In genomic region chr1:40530735-40531380, GRCh38 we compare ENCODE assay signal across 8 cellular contexts. TPM values are rescaled to one million over a fixed set of nuclear protein-coding genes. Genes with fewer than 3 reads are reported as not detected.
DNase-seq lines count a peak whose midpoint lies in the region; ATAC-seq and TF ChIP-seq lines count a peak whose summit lies in the region.

No MANE protein-coding gene starts in this region.

- peaks cover 15% of the 10 kb centered on the region for H3F3A ChIP-seq in GM23248 (ENCODE audit: insufficient read depth)

- 43 to 45% methylated on average over 5 of the region's 5 CpGs for WGBS in GM23248 (ENCODE audit: low coverage in 1 of 2, low lambda C conversion rate in 2 of 2, missing lambda C conversion rate in 2 of 2), 2 experiments

- peak overlapping the region; percentile 98 for H3K4me2 ChIP-seq in GM23248 (ENCODE audit: unreplicated experiment)

- H3K27ac Mint-ChIP-seq in progenitor cell of endocrine pancreas: peak overlapping the region; percentile 96

- H4K20me1 ChIP-seq in GM23248 (ENCODE audit: insufficient read depth): no peaks in the 10 kb centered on the region

- 0 out of 2 replicates have a peak, but pooled peaks cover 11% of the 10 kb centered on the region for H3K4me1 ChIP-seq in GM23248 (ENCODE audit: insufficient read depth)

- TF ChIP-seq CTCF in fibroblast of villous mesenchyme (IDR thresholded peaks at IDR 0.05; ENCODE audit: insufficient read depth, low read depth, low read length) (no peak), progenitor cell of endocrine pancreas (IDR thresholded peaks at IDR 0.05; ENCODE audit: unreplicated experiment) (no peak)

- H3K27me3 Mint-ChIP-seq in progenitor cell of endocrine pancreas: peaks cover 3% of the 10 kb centered on the region

- no peaks in the 10 kb centered on the region for H3K9me2 ChIP-seq in GM23248 (ENCODE audit: insufficient read depth)

- peaks cover 12% of the 10 kb centered on the region for H3K9me3 Mint-ChIP-seq in progenitor cell of endocrine pancreas (ENCODE audit: low read depth)

- H3K4me3 Mint-ChIP-seq in progenitor cell of endocrine pancreas (ENCODE audit: low read depth): peak overlapping the region; percentile 91

- in situ Hi-C loops in GM23248 (cut with MboI): no loop called here

- H3K79me2 ChIP-seq in GM23248 (ENCODE audit: insufficient read depth): no peaks in the 10 kb centered on the region

- H3K36me3 ChIP-seq in GM23248 (ENCODE audit: low read depth): no peaks in the 10 kb centered on the region

- no peaks in the 10 kb centered on the region for H3K27me3 ChIP-seq in GM23248 (replicated peaks; ENCODE audit: insufficient read depth)

- H3K4me1 Mint-ChIP-seq in progenitor cell of endocrine pancreas (ENCODE audit: low read depth): peaks cover 19% of the 10 kb centered on the region

- peak overlapping the region; percentile 82 for H3K9ac ChIP-seq in GM23248

- H3K4me3 ChIP-seq in GM23248 (peak overlapping the region; percentile 98), fibroblast of villous mesenchyme (ENCODE audit: low read depth, low read length) (peak overlapping the region; percentile 79)

- peak overlapping the region; percentile 100 for H2AFZ ChIP-seq in GM23248

- ATAC-seq in activated CD4-positive, CD25-positive, alpha-beta regulatory T cell treated with anti-CD3 and anti-CD28 coated beads, Interleukin-2, amount 50 U/mL, for 24 hours: no peak
- no peak for ATAC-seq in GM21528 (IDR thresholded peaks at IDR 0.05; ENCODE audit: low FRiP score, unreplicated experiment)

- peak; percentile 36 for DNase-seq in CD1c-positive myeloid dendritic cell (ENCODE audit: extremely low spot score)
- DNase-seq in GM23248: peak; percentile 49
- peak; percentile 1 for DNase-seq in SW480 (ENCODE audit: low spot score)
- DNase-seq in fibroblast of villous mesenchyme (ENCODE audit: low read depth): no peak
- no peak for DNase-seq in progenitor cell of endocrine pancreas (ENCODE audit: low spot score, unreplicated experiment)
- DNase-seq in stimulated activated CD4-positive, alpha-beta T cell treated with anti-CD3 and anti-CD28 coated beads, Interleukin-4, amount 100 ng/mL, for 1 hour: no peak

- H3K36me3 Mint-ChIP-seq in progenitor cell of endocrine pancreas (ENCODE audit: insufficient read depth): peaks cover 3% of the 10 kb centered on the region

- no peaks in the 10 kb centered on the region for H3K9me3 ChIP-seq in GM23248 (ENCODE audit: low read depth)

- peak overlapping the region; percentile 88 for H3K27ac ChIP-seq in GM23248

RNA-seq across cellular contexts. Expression of gene ZNF684, which starts 0.6 kb away (rescaled TPM):
- total RNA-seq in GM23248 (2014; rRNA removed; shearing (Covaris generic)): 6.2 and 9.1 TPM in 2 replicates
- polyA plus RNA-seq in GM23248 (2016; fragmentation: Nextera tagmentation; extraction: Ambion mirVana): 2.8 and 3.3 TPM in 2 replicates
- total RNA-seq in fibroblast of villous mesenchyme (2.9 and 3.5 TPM in 2 replicates), progenitor cell of endocrine pancreas (5.0 and 5.2 TPM in 2 replicates)

RNA-seq across cellular contexts. Expression of gene EXO5, which starts 22.3 kb away (rescaled TPM):
- 6.6 and 23.8 TPM in 2 replicates for total RNA-seq in GM23248 (2014; rRNA removed; shearing (Covaris generic))
- 8.6 and 11.2 TPM in 2 replicates for polyA plus RNA-seq in GM23248 (2016; fragmentation: Nextera tagmentation; extraction: Ambion mirVana)
- total RNA-seq in fibroblast of villous mesenchyme (8.2 and 10.6 TPM in 2 replicates), progenitor cell of endocrine pancreas (14.8 and 16.4 TPM in 2 replicates)

RNA-seq across cellular contexts. Expression of gene ZFP69, which starts 53.8 kb away (rescaled TPM):
- total RNA-seq in GM23248 (2014; rRNA removed; shearing (Covaris generic)): 1.9 and 2.9 TPM in 2 replicates
- polyA plus RNA-seq in GM23248 (2016; fragmentation: Nextera tagmentation; extraction: Ambion mirVana): 2.5 and 3.8 TPM in 2 replicates
- total RNA-seq in fibroblast of villous mesenchyme (4.5 and 4.7 TPM in 2 replicates), progenitor cell of endocrine pancreas (4.6 and 5.2 TPM in 2 replicates)

Comparison
In these comparisons a context has a peak if more than half of its experiments do, and no peak if none do; other contexts are left out.
1. DNase-seq: peak in CD1c-positive myeloid dendritic cell (single experiment), GM23248 (single experiment) and SW480 (single experiment); none in fibroblast of villous mesenchyme (single experiment), progenitor cell of endocrine pancreas (single experiment) and stimulated activated CD4-positive, alpha-beta T cell treated with anti-CD3 and anti-CD28 coated beads, Interleukin-4, amount 100 ng/mL, for 1 hour (single experiment).